34 cellular contexts compared by ENCODE assay signal in the genomic region with DNA sequence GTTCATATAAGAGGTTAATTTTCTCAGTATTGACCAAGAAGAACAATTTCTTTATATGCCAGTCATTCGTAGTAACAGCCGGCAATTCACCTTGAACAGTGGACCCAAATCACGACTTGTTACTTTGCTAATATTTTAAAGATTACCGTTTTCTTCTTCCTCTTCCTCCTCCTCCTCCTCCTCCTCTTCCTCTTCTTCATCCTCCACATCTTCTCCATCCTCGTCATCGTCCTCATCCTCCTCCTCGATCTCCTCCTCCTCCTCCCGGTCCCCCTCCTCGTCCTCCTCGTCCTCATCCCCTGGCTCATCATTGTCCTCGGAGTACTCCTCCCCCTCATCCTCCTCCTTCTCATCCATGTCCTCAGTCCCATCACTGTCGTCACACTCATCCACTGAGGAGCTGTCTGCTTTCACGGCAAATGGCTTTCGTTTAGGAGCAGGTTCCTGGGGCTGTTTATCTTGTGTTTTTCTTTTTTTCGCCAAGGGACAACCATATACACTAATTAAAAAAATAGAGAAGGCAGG.
DNase-seq lines count a peak whose midpoint lies in the region; ATAC-seq, FAIRE-seq and TF ChIP-seq lines count a peak whose summit lies in the region.
"Had no signal": no experiment of that assay in that cellular context is flagged by ENCODE, and none has a peak within 500 bp of the region (broad histone marks: within the 10 kb centered on the region; RNA-seq: fewer than 3 reads in every experiment).

No MANE protein-coding gene starts in this region.

- H3K9me1 ChIP-seq in K562 (ENCODE audit: control insufficient read depth, insufficient read depth, low read length): no peaks in the 10 kb centered on the region

- H3K27me3 ChIP-seq in HepG2 (ENCODE audit: control insufficient read depth in 1 of 2, insufficient read depth in 2 of 2, low read length in 2 of 2) (peaks cover 0 to 7% of the 10 kb centered on the region in 2 experiments; a peak in 2 of 5 replicates), right lobe of liver (no peaks in the 10 kb centered on the region), K562 (ENCODE audit: control insufficient read depth in 2 of 2, insufficient read depth in 2 of 2, low read length in 2 of 2) (peaks cover 0 to 15% of the 10 kb centered on the region in 2 experiments; a peak in 2 of 5 replicates), sigmoid colon (no peaks in the 10 kb centered on the region)
- H3K27me3 ChIP-seq: BE2C; BLaER1; BLaER1 treated with 17β-estradiol and CSF1 and Interleukin-3, amounts not matched to agents 10 nM and 100 nM had no signal

- H4K20me1 ChIP-seq in HepG2 (ENCODE audit: insufficient read depth, low read length): no peaks in the 10 kb centered on the region
- 0 out of 2 replicates have a peak, but pooled peaks cover 4% of the 10 kb centered on the region for H4K20me1 ChIP-seq in K562 (replicated peaks; ENCODE audit: control insufficient read depth, insufficient read depth, low read length)
- H4K20me1 ChIP-seq: BLaER1; BLaER1 treated with 17β-estradiol and CSF1 and Interleukin-3, amounts not matched to agents 10 nM and 100 nM had no signal

- 18% methylated on average over 15 of the region's 15 CpGs for WGBS in HepG2 (ENCODE audit: low lambda C conversion rate)
- WGBS in right lobe of liver (ENCODE audit: insufficient coverage, low coverage, low lambda C conversion rate, missing lambda C conversion rate): 55% methylated on average over 12 of the region's 15 CpGs
- WGBS in K562 (ENCODE audit: insufficient coverage, low coverage, missing lambda C conversion rate): under 1% methylated on average over 9 of the region's 15 CpGs
- 70 to 88% methylated on average over 15 of the region's 15 CpGs for WGBS in sigmoid colon, 2 donors

- FAIRE-seq in HepG2 (lab: Jason Lieb, UNC) (no peak), K562 (lab: Jason Lieb, UNC) (no peak)
- FAIRE-seq: A204.1, A549, D721Med had no signal

- H3K36me3 ChIP-seq in HepG2 (replicated peaks in 1 of 2; ENCODE audit: control insufficient read depth in 1 of 2, insufficient read depth in 2 of 2, low read length in 2 of 2) (no peaks in the 10 kb centered on the region), right lobe of liver (no peaks in the 10 kb centered on the region), HEK293 (ENCODE audit: control insufficient read depth in 2 of 2, insufficient read depth in 1 of 2, low read length in 2 of 2) (no peaks in the 10 kb centered on the region), K562 (ENCODE audit: control insufficient read depth, insufficient read depth, low read length) (no peaks in the 10 kb centered on the region), sigmoid colon (no peaks in the 10 kb centered on the region)
- H3K36me3 ChIP-seq: BE2C; BLaER1; BLaER1 treated with 17β-estradiol and CSF1 and Interleukin-3, amounts not matched to agents 10 nM and 100 nM had no signal

- no peak for TF ChIP-seq POLR2A in HepG2 (IDR thresholded peaks at IDR 0.05; ENCODE audit: insufficient read depth in 1 of 2, low read depth in 2 of 2, low read length in 2 of 2)
- TF ChIP-seq POLR2A in right lobe of liver (IDR thresholded peaks at IDR 0.05): no peak
- TF ChIP-seq POLR2A in K562 (conservative IDR thresholded peaks at IDR 0.05): no peak
- TF ChIP-seq POLR2A in sigmoid colon (IDR thresholded peaks at IDR 0.05): no peak

- H3K9ac ChIP-seq in HepG2 (ENCODE audit: insufficient read depth, low read depth, low read length) (no peak overlapping the region), K562 (ENCODE audit: insufficient read depth in 1 of 2, low read depth in 2 of 2, low read length in 2 of 2) (no peak overlapping the region)
- H3K9ac ChIP-seq: BLaER1; BLaER1 treated with 17β-estradiol and CSF1 and Interleukin-3, amounts not matched to agents 10 nM and 100 nM had no signal

- no peaks in the 10 kb centered on the region for H3K4me1 ChIP-seq in HepG2 (ENCODE audit: insufficient read depth, low read length)
- H3K4me1 ChIP-seq in right lobe of liver: no peaks in the 10 kb centered on the region
- H3K4me1 ChIP-seq in HEK293 (ENCODE audit: control insufficient read depth, insufficient read depth, low read length): no peaks in the 10 kb centered on the region
- no peaks in the 10 kb centered on the region for H3K4me1 ChIP-seq in K562 (replicated peaks in 1 of 2; ENCODE audit: control insufficient read depth in 2 of 2, insufficient read depth in 2 of 2, low read length in 2 of 2)
- H3K4me1 ChIP-seq in sigmoid colon: no peaks in the 10 kb centered on the region
- H3K4me1 ChIP-seq: A549, BE2C, Caco-2 had no signal

- BruUV-seq in HepG2 (replicated peaks; lab: Mats Ljungman, UMichigan) (no TSS peak), K562 (replicated peaks; lab: Mats Ljungman, UMichigan) (no TSS peak)

- POLR2A ChIA-PET in HepG2 (lab: Yijun Ruan, JAX) (no interaction called here), HEK293 (lab: Yijun Ruan, JAX) (no interaction called here), K562 (lab: Yijun Ruan, JAX) (no interaction called here)

- H3K79me2 ChIP-seq in HepG2 (ENCODE audit: insufficient read depth, low read length) (no peaks in the 10 kb centered on the region), K562 (ENCODE audit: control insufficient read depth, insufficient read depth, low read length) (no peaks in the 10 kb centered on the region)

- no peaks in the 10 kb centered on the region for H3K9me3 ChIP-seq in HepG2 (ENCODE audit: low read length)
- H3K9me3 ChIP-seq in right lobe of liver: no peaks in the 10 kb centered on the region
- no peaks in the 10 kb centered on the region for H3K9me3 ChIP-seq in HEK293 (ENCODE audit: control insufficient read depth, insufficient read depth, low read depth, low read length)
- H3K9me3 ChIP-seq in K562 (replicated peaks; ENCODE audit: control insufficient read depth, insufficient read depth, low read depth, low read length): no peaks in the 10 kb centered on the region
- H3K9me3 ChIP-seq in sigmoid colon: no peaks in the 10 kb centered on the region
- H3K9me3 ChIP-seq: A549, BE2C, Caco-2 had no signal

- H3K27ac ChIP-seq in HepG2 (ENCODE audit: extremely low read length, insufficient read depth, low read length) (no peak overlapping the region), right lobe of liver (no peak overlapping the region), HEK293 (ENCODE audit: extremely low read depth, low read depth, low read length) (no peak overlapping the region), K562 (ENCODE audit: extremely low read depth, low read depth, low read length) (no peak overlapping the region), sigmoid colon (no peak overlapping the region)
- H3K27ac ChIP-seq: 22Rv1; A549; BLaER1; BLaER1 treated with 17β-estradiol and CSF1 and Interleukin-3, amounts not matched to agents 10 nM and 100 nM; C4-2B had no signal

- in situ Hi-C loops in HepG2 (cut with HindIII; ENCODE audit: extremely low pct_ligation_motif_present, low pct_unique_long_range_greater_than_20kb): no loop called here
- in situ Hi-C loops in K562 (cut with MboI): no loop called here

- TF ChIP-seq EP300 in HepG2 (IDR thresholded peaks at IDR 0.05; ENCODE audit: low read depth in 2 of 2, low read length in 2 of 2): no peak
- no peak for TF ChIP-seq EP300 in HepG2 (CRISPR knock-in tag; IDR thresholded peaks at IDR 0.05; ENCODE audit: borderline replicate concordance)
- no peak for TF ChIP-seq EP300 in K562 (IDR thresholded peaks at IDR 0.05; ENCODE audit: low read length)
- no peak for TF ChIP-seq EP300 in sigmoid colon (IDR thresholded peaks at IDR 0.05)

- H2AFZ ChIP-seq in HepG2 (ENCODE audit: low read length): no peak overlapping the region
- H2AFZ ChIP-seq in K562 (ENCODE audit: low read depth, low read length): no peak overlapping the region

- H3K4me2 ChIP-seq in HepG2 (ENCODE audit: low read depth, low read length) (no peak overlapping the region), K562 (ENCODE audit: insufficient read depth, low read length) (no peak overlapping the region)
- H3K4me2 ChIP-seq: A549; BLaER1; BLaER1 treated with 17β-estradiol and CSF1 and Interleukin-3, amounts not matched to agents 10 nM and 100 nM had no signal

- CTCF ChIA-PET in HepG2 (lab: Yijun Ruan, JAX; ENCODE audit: low intra/inter-chr PET ratio, low total read pairs): no interaction called here
- CTCF ChIA-PET in HEK293 (lab: Yijun Ruan, JAX): no interaction called here
- CTCF ChIA-PET in K562 (lab: Yijun Ruan, JAX; ENCODE audit: low intra/inter-chr PET ratio): no interaction called here

- no peak for TF ChIP-seq RAD21 in HepG2 (CRISPR knock-in tag; IDR thresholded peaks at IDR 0.05)
- TF ChIP-seq RAD21 in K562 (CRISPR knock-in tag; conservative IDR thresholded peaks at IDR 0.05 in 1 of 2, IDR thresholded peaks at IDR 0.05 in 1 of 2): no peak

- TF ChIP-seq CTCF in HepG2 (CRISPR knock-in tag; IDR thresholded peaks at IDR 0.05): no peak
- TF ChIP-seq CTCF in right lobe of liver (IDR thresholded peaks at IDR 0.05): no peak
- TF ChIP-seq CTCF in HEK293 (tag by site-specific recombination; IDR thresholded peaks at IDR 0.05): no peak
- TF ChIP-seq CTCF in K562 (IDR thresholded peaks at IDR 0.05 in 2 of 3, conservative IDR thresholded peaks at IDR 0.05 in 1 of 3; ENCODE audit: insufficient read depth in 2 of 3, low read depth in 1 of 3, low read length in 3 of 3): no peak
- TF ChIP-seq CTCF in sigmoid colon (IDR thresholded peaks at IDR 0.05): no peak

- DNase-seq in HepG2 (ENCODE audit: low spot score) (no peak), right lobe of liver (no peak), K562 (ENCODE audit: extremely low read depth in 1 of 4, low spot score in 3 of 4) (no peak), sigmoid colon (peak; percentile 7), kidney glomerular epithelial cell (lab: John Stamatoyannopoulos, UW) (no peak), sciatic nerve (ENCODE audit: low spot score) (no peak)
- DNase-seq: 8988T; ACHN; AML-193; BE2C; Caco-2; Calu3; CD4-positive, alpha-beta memory T cell; CD4-positive, alpha-beta T cell; CD4-positive, CD25-positive, alpha-beta regulatory T cell; CD8-positive, alpha-beta memory T cell; CD8-positive, alpha-beta T cell; COR-L47; DMS 273 treated with DMSO at 0.1 percent for 48 hours; DMS153; DMS53; DMS79; DMS79 treated with DMSO at 0.1 percent for 48 hours; DND-41; EL had no signal

- intact Hi-C loops in HepG2 (cut with micrococcal nuclease; ENCODE audit: unreplicated experiment): no loop called here
- intact Hi-C loops in right lobe of liver (cut with DNase I): no loop called here
- intact Hi-C loops in K562 (cut with micrococcal nuclease): no loop called here
- intact Hi-C loops in sigmoid colon (cut with DNase I): no loop called here
- intact Hi-C loops in sciatic nerve (cut with DNase I): no loop called here

- ATAC-seq in HepG2: no peak
- no peak for ATAC-seq in right lobe of liver
- no peak for ATAC-seq in K562
- no peak for ATAC-seq in HG03139 (IDR thresholded peaks at IDR 0.05; ENCODE audit: unreplicated experiment)
- ATAC-seq in sciatic nerve: no peak
- ATAC-seq: A549; CD8-positive, alpha-beta T cell had no signal

- H3K4me3 ChIP-seq in HepG2 (replicated peaks in 1 of 3; ENCODE audit: insufficient read depth in 1 of 3, low read depth in 2 of 3, low read length in 3 of 3): no peak overlapping the region
- no peak overlapping the region for H3K4me3 ChIP-seq in right lobe of liver
- H3K4me3 ChIP-seq in HEK293 (ENCODE audit: low read depth, low read length): no peak overlapping the region
- no peak overlapping the region for H3K4me3 ChIP-seq in K562
- H3K4me3 ChIP-seq in sigmoid colon: no peak overlapping the region
- H3K4me3 ChIP-seq: A549; BLaER1; BLaER1 treated with 17β-estradiol and CSF1 and Interleukin-3, amounts not matched to agents 10 nM and 100 nM had no signal
